In the genomic region with DNA sequence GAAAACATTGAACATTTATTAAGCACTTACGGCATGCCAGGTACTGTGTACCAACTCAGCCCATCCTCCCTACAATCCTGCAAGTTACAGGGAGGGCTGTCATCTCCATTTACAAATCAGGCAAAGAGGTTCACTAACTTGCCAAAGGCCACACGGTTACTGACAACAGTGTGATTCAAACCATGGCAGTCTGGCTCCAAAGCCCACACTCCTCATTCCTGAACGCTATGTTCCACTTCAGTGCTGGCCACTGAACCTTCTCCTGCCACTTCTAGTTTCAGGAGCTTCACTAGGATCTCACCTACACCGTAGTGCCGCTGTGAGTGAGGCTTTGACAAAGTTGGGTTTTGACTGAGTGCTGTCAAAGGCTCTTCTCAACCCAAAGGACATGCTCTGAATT, we compare ENCODE assay signal across 21 cellular contexts. TPM values are rescaled to one million over a fixed set of nuclear protein-coding genes. Genes with fewer than 3 reads are reported as not detected.
DNase-seq lines count a peak whose midpoint lies in the region; ATAC-seq and TF ChIP-seq lines count a peak whose summit lies in the region.
"Had no signal": no experiment of that assay in that cellular context is flagged by ENCODE, and none has a peak within 500 bp of the region (broad histone marks: within the 10 kb centered on the region; RNA-seq: fewer than 3 reads in every experiment).

No MANE protein-coding gene starts in this region.

- no peak overlapping the region for H3K23ac ChIP-seq in mesenchymal stem cell (ENCODE audit: low read length in 2 of 2)

- H3K79me1 ChIP-seq in mesenchymal stem cell (replicated peaks; ENCODE audit: low read length, poor library complexity, severe bottlenecking) = no peaks in the 10 kb centered on the region

- ATAC-seq in Right ventricle myocardium superior (ENCODE audit: poor library complexity) (peak; percentile 90), heart right ventricle (peak; percentile 38 to 96 (median 64)), HG02763 (IDR thresholded peaks at IDR 0.05; ENCODE audit: unreplicated experiment) (no peak)
- ATAC-seq: Panc1 had no signal

- H3K18ac ChIP-seq in mesenchymal stem cell (ENCODE audit: low read depth in 1 of 2, low read length in 2 of 2) = no peak overlapping the region

- H4K20me1 ChIP-seq in Karpas-422 (ENCODE audit: insufficient read depth, low read depth, low read length) = no peaks in the 10 kb centered on the region
- no peaks in the 10 kb centered on the region for H4K20me1 ChIP-seq in osteoblast (ENCODE audit: insufficient read depth, low read length)

- peaks cover 0 to 36% (median 4%) of the 10 kb centered on the region in 9 donors for H3K4me1 ChIP-seq in heart right ventricle
- H3K4me1 ChIP-seq in mesenchymal stem cell (ENCODE audit: control insufficient read depth, insufficient read depth, low read depth, low read length) = peaks cover 2% of the 10 kb centered on the region
- no peaks in the 10 kb centered on the region for H3K4me1 ChIP-seq in Karpas-422 (ENCODE audit: low read length)
- H3K4me1 ChIP-seq in osteoblast (ENCODE audit: insufficient read depth, low read length) = no peaks in the 10 kb centered on the region

- 49 to 76% methylated on average over 5 of the region's 5 CpGs for WGBS in heart right ventricle, 2 donors
- WGBS in mesenchymal stem cell = 96% methylated on average over 5 of the region's 5 CpGs

- no peak overlapping the region for H2AK5ac ChIP-seq in mesenchymal stem cell (ENCODE audit: low read length, severe bottlenecking)

- H3K9me3 ChIP-seq in heart right ventricle (no peaks in the 10 kb centered on the region), mesenchymal stem cell (ENCODE audit: control insufficient read depth, low read length) (no peaks in the 10 kb centered on the region), Karpas-422 (ENCODE audit: low read length) (no peaks in the 10 kb centered on the region), osteoblast (ENCODE audit: low read depth, low read length) (no peaks in the 10 kb centered on the region)
- H3K9me3 ChIP-seq: MG63 had no signal

- no peak overlapping the region for H2BK15ac ChIP-seq in mesenchymal stem cell (ENCODE audit: low read depth, poor library complexity, severe bottlenecking)

- DNase-seq in Right ventricle myocardium superior = no peak
- no peak for DNase-seq in cardiac septum (ENCODE audit: low spot score)
- DNase-seq in heart right ventricle = no peak
- no peak for DNase-seq in mesenchymal stem cell
- no peak for DNase-seq in stimulated activated naive CD4-positive, alpha-beta T cell treated with Interleukin-2 at 50 U/mL for 16 hours (lab: John Stamatoyannopoulos, UW)
- DNase-seq in Karpas-422 = no peak
- DNase-seq in osteoblast (ENCODE audit: insufficient read length, low spot score, missing footprints) = no peak
- DNase-seq: Calu3; CD4-positive, alpha-beta memory T cell; DMS53; HFFc6; IMR-90; MG63; NCI-H1048; NCI-H146; NCI-H2029 treated with DMSO at 0.1 percent for 48 hours; NCI-H446 treated with DMSO at 0.1 percent for 48 hours; NCI-H69 had no signal

- H2AFZ ChIP-seq in mesenchymal stem cell (ENCODE audit: low read depth, low read length) = no peak overlapping the region
- H2AFZ ChIP-seq in Karpas-422 (ENCODE audit: low read length) = no peak overlapping the region
- no peak overlapping the region for H2AFZ ChIP-seq in osteoblast (ENCODE audit: low read length)

- H3K9me2 ChIP-seq in Karpas-422 (replicated peaks; ENCODE audit: insufficient read depth, low read length) = no peaks in the 10 kb centered on the region

- peaks cover 0 to 4% (median 0%) of the 10 kb centered on the region in 7 donors for H3K27me3 ChIP-seq in heart right ventricle
- peaks cover 0 to 3% of the 10 kb centered on the region in 2 experiments for H3K27me3 ChIP-seq in mesenchymal stem cell (ENCODE audit: control insufficient read depth in 1 of 2, insufficient read depth in 1 of 2, low read length in 2 of 2)
- H3K27me3 ChIP-seq in Karpas-422 (ENCODE audit: low read length) = no peaks in the 10 kb centered on the region
- peaks cover 29% of the 10 kb centered on the region for H3K27me3 ChIP-seq in osteoblast (ENCODE audit: insufficient read depth, low read length)
- H3K27me3 ChIP-seq: MG63 had no signal

- no peak overlapping the region for H3K9ac ChIP-seq in mesenchymal stem cell (ENCODE audit: low read length)
- no peak overlapping the region for H3K9ac ChIP-seq in Karpas-422 (ENCODE audit: low read length)

- no peak overlapping the region for H2BK12ac ChIP-seq in mesenchymal stem cell (ENCODE audit: low read length in 2 of 2)

- no peak overlapping the region for H4K91ac ChIP-seq in mesenchymal stem cell (ENCODE audit: low read length)

- H3K36me3 ChIP-seq in heart right ventricle (no peaks in the 10 kb centered on the region), mesenchymal stem cell (ENCODE audit: control insufficient read depth in 1 of 2, insufficient read depth in 2 of 2, low read depth in 1 of 2, low read length in 2 of 2) (no peaks in the 10 kb centered on the region), Karpas-422 (ENCODE audit: insufficient read depth, low read length) (no peaks in the 10 kb centered on the region), osteoblast (ENCODE audit: insufficient read depth, low read length) (no peaks in the 10 kb centered on the region)
- H3K36me3 ChIP-seq: MG63 had no signal

- intact Hi-C loops in Right ventricle myocardium superior (cut with DNase I) (no loop called here), cardiac septum (cut with DNase I) (no loop called here), heart right ventricle (cut with DNase I) (no loop called here)

- H2BK120ac ChIP-seq in mesenchymal stem cell (ENCODE audit: low read depth, low read length) = no peak overlapping the region

- no peak overlapping the region for H3K14ac ChIP-seq in mesenchymal stem cell (ENCODE audit: low read length in 2 of 2)

- no peak overlapping the region for H2BK5ac ChIP-seq in mesenchymal stem cell (ENCODE audit: low read depth, low read length, poor library complexity, severe bottlenecking)

- H3K79me2 ChIP-seq in Karpas-422 (ENCODE audit: low read length) (no peaks in the 10 kb centered on the region), osteoblast (ENCODE audit: insufficient read depth, low read length) (no peaks in the 10 kb centered on the region)

- peak overlapping the region; percentile 50 for H4K8ac ChIP-seq in mesenchymal stem cell (ENCODE audit: low read length)

- TF ChIP-seq CTCF in heart right ventricle (IDR thresholded peaks at IDR 0.05) = no peak
- no peak for TF ChIP-seq CTCF in osteoblast (IDR thresholded peaks at IDR 0.05; ENCODE audit: extremely low read depth, low read depth, low read length)

- H3K4ac ChIP-seq in mesenchymal stem cell (ENCODE audit: low read depth in 1 of 2, low read length in 2 of 2) = no peak overlapping the region

- H3K4me3 ChIP-seq in heart right ventricle = no peak overlapping the region
- no peak overlapping the region for H3K4me3 ChIP-seq in mesenchymal stem cell (ENCODE audit: insufficient read depth in 1 of 2, low read depth in 1 of 2, low read length in 2 of 2)
- no peak overlapping the region for H3K4me3 ChIP-seq in Karpas-422 (ENCODE audit: low read length)
- no peak overlapping the region for H3K4me3 ChIP-seq in osteoblast (ENCODE audit: insufficient read depth, low read length)
- H3K4me3 ChIP-seq: MG63 had no signal

- peak overlapping the region in 1 of 10 donors; percentile 9 for H3K27ac ChIP-seq in heart right ventricle
- H3K27ac ChIP-seq in mesenchymal stem cell (ENCODE audit: low read length, poor library complexity, severe bottlenecking) = no peak overlapping the region
- no peak overlapping the region for H3K27ac ChIP-seq in Karpas-422 (ENCODE audit: low read length)
- no peak overlapping the region for H3K27ac ChIP-seq in osteoblast (ENCODE audit: low read depth, low read length)

- H3K4me2 ChIP-seq in mesenchymal stem cell (ENCODE audit: low read length, poor library complexity, severe bottlenecking) (no peak overlapping the region), Karpas-422 (ENCODE audit: low read depth, low read length, poor library complexity, severe bottlenecking) (no peak overlapping the region), osteoblast (ENCODE audit: insufficient read depth, low read length) (no peak overlapping the region)

RNA-seq across cellular contexts. Expression of a gene that starts 7.2 kb away (rescaled TPM):
- total RNA-seq in Right ventricle myocardium superior (53.2 TPM), cardiac septum (30.9 TPM), heart right ventricle (10 to 100 TPM; 34.7 to 58.8 (median 46.0) TPM), osteoblast (33.6 and 39.8 TPM in 2 replicates)
- polyA plus RNA-seq in heart right ventricle = 10 to 100 TPM in 1 of 2 donors, 1 to 10 TPM in 1; 6.0 to 27.2 TPM
- 61.7 TPM for polyA plus RNA-seq in mesenchymal stem cell (2013, experiment 1 of 2)
- polyA plus RNA-seq in mesenchymal stem cell (2013, experiment 2 of 2) = 62.0 TPM
- not detected in 2 replicates for total RNA-seq in Karpas-422 (2014; rRNA removed; shearing (Covaris generic); ENCODE audit: low replicate concordance)
- total RNA-seq: HT-29 had no signal
- polyA plus RNA-seq: CD4-positive, alpha-beta memory T cell had no signal

Comparison
In these comparisons a context has a peak if more than half of its experiments do, and no peak if none do; other contexts are left out.
1. RNA of a gene that starts 7.2 kb away (total RNA-seq): 53.2 TPM in Right ventricle myocardium superior (single experiment), 34.7 to 58.8 TPM in heart right ventricle, 33.6 to 39.8 TPM in osteoblast and 30.9 TPM in cardiac septum (single experiment); not detected in Karpas-422; every median in the first group is over 10 times any median in the second.